20 cellular contexts compared by ENCODE assay signal in genomic region chr6:37025621-37026466, GRCh38. TPM values are rescaled to one million over a fixed set of nuclear protein-coding genes. Genes with fewer than 3 reads are reported as not detected.
A peak's percentile ranks its signal among the peaks of the same experiment; 100 is the strongest.
DNase-seq lines count a peak whose midpoint lies in the region; ATAC-seq, FAIRE-seq and TF ChIP-seq lines count a peak whose summit lies in the region.
"Had no signal": no experiment of that assay in that cellular context is flagged by ENCODE, and none has a peak within 500 bp of the region (broad histone marks: within the 10 kb centered on the region; RNA-seq: fewer than 3 reads in every experiment).

No MANE protein-coding gene starts in this region.

- peak overlapping the region; percentile 10 for H3K9ac ChIP-seq in NT2/D1 (ENCODE audit: insufficient read length, low read depth)
- H3K9ac ChIP-seq: SK-N-SH had no signal

- peak overlapping the region; percentile 77 for H3K27ac Mint-ChIP-seq in activated CD4-positive, alpha-beta T cell treated with anti-CD3 and anti-CD28 coated beads, Interleukin-2, amount 10 ng/mL, durations not matched to agents 24 days and 14 days
- H3K27ac Mint-ChIP-seq in activated naive CD8-positive, alpha-beta T cell treated with anti-CD3 and anti-CD28 coated beads, Interleukin-2, amount 10 ng/mL, durations not matched to agents 7 days and 5 days: peak overlapping the region; percentile 82
- peak overlapping the region; percentile 62 for H3K27ac Mint-ChIP-seq in osteocyte (ENCODE audit: unreplicated experiment)
- H3K27ac Mint-ChIP-seq: CD4-positive, alpha-beta T cell had no signal

- H3K9me3 ChIP-seq in NT2/D1 (ENCODE audit: insufficient read depth, low read length): peaks cover 8% of the 10 kb centered on the region; the same call in 1 of the 2 replicates
- H3K9me3 ChIP-seq in transverse colon: peaks cover 0 to 3% of the 10 kb centered on the region in 2 donors
- H3K9me3 ChIP-seq: prostate gland, SK-N-SH had no signal

- peaks cover 67% of the 10 kb centered on the region for H3K4me1 Mint-ChIP-seq in activated CD4-positive, alpha-beta T cell treated with anti-CD3 and anti-CD28 coated beads, Interleukin-2, amount 10 ng/mL, durations not matched to agents 24 days and 14 days
- peaks cover 65% of the 10 kb centered on the region for H3K4me1 Mint-ChIP-seq in activated naive CD8-positive, alpha-beta T cell treated with anti-CD3 and anti-CD28 coated beads, Interleukin-2, amount 10 ng/mL, durations not matched to agents 7 days and 5 days
- H3K4me1 Mint-ChIP-seq in osteocyte (ENCODE audit: unreplicated experiment): peaks cover 10% of the 10 kb centered on the region

- H3K27ac ChIP-seq in transverse colon: no peak overlapping the region
- H3K27ac ChIP-seq: prostate gland, WERI-Rb-1 had no signal

- H3K27me3 ChIP-seq in NT2/D1 (ENCODE audit: insufficient read depth, insufficient read length) (no peaks in the 10 kb centered on the region), transverse colon (no peaks in the 10 kb centered on the region)

- no peak for FAIRE-seq in GM12891 (lab: Jason Lieb, UNC)
- FAIRE-seq: A204.1 had no signal

- TF ChIP-seq CTCF in osteocyte (IDR thresholded peaks at IDR 0.05): no peak
- no peak for TF ChIP-seq CTCF in transverse colon (IDR thresholded peaks at IDR 0.05)

- no peaks in the 10 kb centered on the region for H3K36me3 ChIP-seq in NT2/D1 (ENCODE audit: insufficient read depth, insufficient read length, low read length)
- H3K36me3 ChIP-seq in transverse colon: no peaks in the 10 kb centered on the region
- H3K36me3 ChIP-seq: prostate gland, WERI-Rb-1 had no signal

- no peak for DNase-seq in activated CD4-positive, alpha-beta T cell treated with anti-CD3 and anti-CD28 coated beads, Interleukin-2, amount 10 ng/mL, durations not matched to agents 24 days and 14 days
- no peak for DNase-seq in activated CD4-positive, alpha-beta T cell treated with anti-CD3 and anti-CD28 coated beads, Interleukin-2, amount 50 U/mL, for 4 hours
- no peak for DNase-seq in NT2/D1 (ENCODE audit: low read depth, low spot score)
- DNase-seq in activated naive CD8-positive, alpha-beta T cell treated with anti-CD3 and anti-CD28 coated beads, Interleukin-2, amount 10 ng/mL, durations not matched to agents 7 days and 5 days: no peak
- DNase-seq in osteocyte (ENCODE audit: extremely low spot score, unreplicated experiment): no peak
- DNase-seq in GM12891 (ENCODE audit: insufficient read length, low spot score): no peak
- DNase-seq in SIG-M5 (lab: John Stamatoyannopoulos, UW): no peak
- DNase-seq in transverse colon: no peak
- DNase-seq: activated T-cell treated with anti-CD3 and anti-CD28 coated beads for 4 hours; CD4-positive, alpha-beta T cell; hippocampal formation; left cardiac atrium; NCI-H1436; NCI-H345; SK-N-SH; WERI-Rb-1 had no signal

- ATAC-seq in activated naive CD8-positive, alpha-beta T cell treated with anti-CD3 and anti-CD28 coated beads, Interleukin-2, amount 10 ng/mL, durations not matched to agents 7 days and 5 days (ENCODE audit: low read depth): no peak
- ATAC-seq: left cardiac atrium had no signal

- TF ChIP-seq EP300 in transverse colon (IDR thresholded peaks at IDR 0.05; ENCODE audit: low read depth): no peak

- H3K4me3 ChIP-seq in NT2/D1 (ENCODE audit: insufficient read length, low read depth): no peak overlapping the region
- H3K4me3 ChIP-seq in transverse colon: no peak overlapping the region
- H3K4me3 ChIP-seq: prostate gland had no signal

- POLR2A ChIA-PET in activated naive CD8-positive, alpha-beta T cell treated with anti-CD3 and anti-CD28 coated beads, Interleukin-2, amount 10 ng/mL, durations not matched to agents 7 days and 5 days (lab: Charles Lee): interaction anchor here (1.1 to 16.2 kb wide), 3 partner anchors 23 to 184 kb away, joined by 4 to 372 read pairs (median 215); partner anchors contain the start of gene PIM1

- in situ Hi-C loops in transverse colon (cut with MboI; ENCODE audit: low pct_ligation_motif_present in 1 of 4, low pct_unique_long_range_greater_than_20kb in 1 of 4, low sequenced_read_pairs in 3 of 4): loop anchor here in 2 of 4 donors (10.0 kb wide), 1 partner anchor 179 kb away; no protein-coding TSS in a partner anchor

- H3K4me1 ChIP-seq in NT2/D1 (ENCODE audit: insufficient read depth, insufficient read length): peaks cover 10% of the 10 kb centered on the region
- peaks cover 0 to 3% (median 0%) of the 10 kb centered on the region in 4 donors for H3K4me1 ChIP-seq in transverse colon
- H3K4me1 ChIP-seq: prostate gland had no signal

- no peak overlapping the region for H3K4me3 Mint-ChIP-seq in activated CD4-positive, alpha-beta T cell treated with anti-CD3 and anti-CD28 coated beads, Interleukin-2, amount 10 ng/mL, durations not matched to agents 24 days and 14 days
- H3K4me3 Mint-ChIP-seq in activated naive CD8-positive, alpha-beta T cell treated with anti-CD3 and anti-CD28 coated beads, Interleukin-2, amount 10 ng/mL, durations not matched to agents 7 days and 5 days: no peak overlapping the region
- no peak overlapping the region for H3K4me3 Mint-ChIP-seq in osteocyte (ENCODE audit: unreplicated experiment)
- H3K4me3 Mint-ChIP-seq: CD4-positive, alpha-beta T cell had no signal

- peaks cover 5% of the 10 kb centered on the region for H3K36me3 Mint-ChIP-seq in activated CD4-positive, alpha-beta T cell treated with anti-CD3 and anti-CD28 coated beads, Interleukin-2, amount 10 ng/mL, durations not matched to agents 24 days and 14 days (ENCODE audit: low read depth)
- peaks cover 24% of the 10 kb centered on the region for H3K36me3 Mint-ChIP-seq in activated naive CD8-positive, alpha-beta T cell treated with anti-CD3 and anti-CD28 coated beads, Interleukin-2, amount 10 ng/mL, durations not matched to agents 7 days and 5 days
- H3K36me3 Mint-ChIP-seq in osteocyte (ENCODE audit: unreplicated experiment): no peaks in the 10 kb centered on the region

- no peak for TF ChIP-seq POLR2A in GM12891 (IDR thresholded peaks at IDR 0.05; ENCODE audit: low read depth, low read length)
- no peak for TF ChIP-seq POLR2A in transverse colon (IDR thresholded peaks at IDR 0.05)

- WGBS in transverse colon (ENCODE audit: low coverage in 1 of 2), 2 donors: 80 to 92% methylated on average over 2 to 24 of the region's 24 CpGs

- H3K9me3 Mint-ChIP-seq in activated CD4-positive, alpha-beta T cell treated with anti-CD3 and anti-CD28 coated beads, Interleukin-2, amount 10 ng/mL, durations not matched to agents 24 days and 14 days: peaks cover 7% of the 10 kb centered on the region
- peaks cover 3% of the 10 kb centered on the region for H3K9me3 Mint-ChIP-seq in activated naive CD8-positive, alpha-beta T cell treated with anti-CD3 and anti-CD28 coated beads, Interleukin-2, amount 10 ng/mL, durations not matched to agents 7 days and 5 days
- H3K9me3 Mint-ChIP-seq in osteocyte (ENCODE audit: unreplicated experiment): peaks cover 5% of the 10 kb centered on the region

- no peaks in the 10 kb centered on the region for H3K27me3 Mint-ChIP-seq in activated CD4-positive, alpha-beta T cell treated with anti-CD3 and anti-CD28 coated beads, Interleukin-2, amount 10 ng/mL, durations not matched to agents 24 days and 14 days
- H3K27me3 Mint-ChIP-seq in activated naive CD8-positive, alpha-beta T cell treated with anti-CD3 and anti-CD28 coated beads, Interleukin-2, amount 10 ng/mL, durations not matched to agents 7 days and 5 days: no peaks in the 10 kb centered on the region
- no peaks in the 10 kb centered on the region for H3K27me3 Mint-ChIP-seq in osteocyte (ENCODE audit: unreplicated experiment)
- H3K27me3 Mint-ChIP-seq: CD4-positive, alpha-beta T cell had no signal

- intact Hi-C loops in activated CD4-positive, alpha-beta T cell treated with anti-CD3 and anti-CD28 coated beads, Interleukin-2, amount 10 ng/mL, durations not matched to agents 24 days and 14 days (cut with micrococcal nuclease): loop anchor here (5.0 kb wide), 1 partner anchor 426 kb away; no protein-coding TSS in a partner anchor
- intact Hi-C loops in transverse colon (cut with DNase I; ENCODE audit: low total_unique reads): no loop called here

TF ChIP-seq in GM12891, 5 proteins besides CTCF, POLR2A, EP300 and RAD21:
- TF ChIP-seq POU2F2 (IDR thresholded peaks at IDR 0.05; ENCODE audit: low read depth, low read length): no peak
- TF ChIP-seq PAX5 (IDR thresholded peaks at IDR 0.05; ENCODE audit: insufficient read depth, low read length, severe bottlenecking): no peak
- TF ChIP-seq TAF1 (IDR thresholded peaks at IDR 0.05; ENCODE audit: low read depth, low read length): no peak
- no peak for TF ChIP-seq POLR2AphosphoS5 (IDR thresholded peaks at IDR 0.05; ENCODE audit: low read depth, low read length)
- TF ChIP-seq SPI1 (IDR thresholded peaks at IDR 0.05; ENCODE audit: low read depth, low read length): no peak

RNA-seq across cellular contexts. Expression of gene FGD2, which starts 20.4 kb away (rescaled TPM):
- 0.57 and 0.58 TPM in 2 replicates for total RNA-seq in activated CD4-positive, alpha-beta T cell treated with anti-CD3 and anti-CD28 coated beads, Interleukin-2, amount 10 ng/mL, durations not matched to agents 24 days and 14 days
- 10 to 100 TPM in 1 of 2 experiments, 1 to 10 TPM in 1; 9.8 to 12.4 TPM for total RNA-seq in activated naive CD8-positive, alpha-beta T cell treated with anti-CD3 and anti-CD28 coated beads, Interleukin-2, amount 10 ng/mL, durations not matched to agents 7 days and 5 days
- total RNA-seq in osteocyte: not detected in 2 replicates
- 6.1 TPM for polyA plus RNA-seq in GM12891 (2012; ENCODE audit: low read depth, missing spikeins)
- total RNA-seq in transverse colon: 10 to 100 TPM; 13.1 to 46.4 (median 29.6) TPM
- total RNA-seq: dermis microvascular lymphatic vessel endothelial cell, fibroblast of lung had no signal
- polyA plus RNA-seq: fibroblast of lung, SK-N-SH had no signal

RNA-seq across cellular contexts. Expression of gene MTCH1, which starts 39.8 kb away (rescaled TPM):
- total RNA-seq in activated CD4-positive, alpha-beta T cell treated with anti-CD3 and anti-CD28 coated beads, Interleukin-2, amount 10 ng/mL, durations not matched to agents 24 days and 14 days: 119 TPM in 2 replicates
- total RNA-seq in activated naive CD8-positive, alpha-beta T cell treated with anti-CD3 and anti-CD28 coated beads, Interleukin-2, amount 10 ng/mL, durations not matched to agents 7 days and 5 days: 100 to 1,000 TPM; 135 to 139 TPM
- 175 and 180 TPM in 2 replicates for total RNA-seq in osteocyte
- 96.3 TPM for polyA plus RNA-seq in GM12891 (2012; ENCODE audit: low read depth, missing spikeins)
- 100 to 1,000 TPM; 123 to 190 (median 152) TPM for total RNA-seq in transverse colon
